1 cellular context compared by ENCODE assay signal in genomic region chr7:123133924-123134323, GRCh38.
TF ChIP-seq lines count a peak whose summit lies in the region.

No MANE protein-coding gene starts in this region.

TF ChIP-seq in HepG2, 621 proteins besides CTCF, POLR2A, EP300 and RAD21 (continued from another document):
- TF ChIP-seq CEBPB (IDR thresholded peaks at IDR 0.05; ENCODE audit: borderline replicate concordance, low read depth, low read length): peak; percentile 76
- no peak for TF ChIP-seq ZNF282 (IDR thresholded peaks at IDR 0.05; ENCODE audit: partially characterized antibody)
- no peak for TF ChIP-seq FLYWCH1 (CRISPR knock-in tag; IDR thresholded peaks at IDR 0.05)
- no peak for TF ChIP-seq CC2D1A (CRISPR knock-in tag; IDR thresholded peaks at IDR 0.05)
TF ChIP-seq in HepG2: peak in this region for 1.
